Comparison of ENCODE assay signal across 20 cellular contexts in genomic region chr12:52517888-52518287, GRCh38. TPM values are rescaled to one million over a fixed set of nuclear protein-coding genes. Genes with fewer than 3 reads are reported as not detected.
A peak's percentile ranks its signal among the peaks of the same experiment; 100 is the strongest.
DNase-seq lines count a peak whose midpoint lies in the region; ATAC-seq, FAIRE-seq and TF ChIP-seq lines count a peak whose summit lies in the region.
"Had no signal": no experiment of that assay in that cellular context is flagged by ENCODE, and none has a peak within 500 bp of the region (broad histone marks: within the 10 kb centered on the region; RNA-seq: fewer than 3 reads in every experiment).

No MANE protein-coding gene starts in this region.

- no peak for ATAC-seq in HG03039 (IDR thresholded peaks at IDR 0.05; ENCODE audit: unreplicated experiment)
- ATAC-seq: HepG2 had no signal

- H3K36me3 ChIP-seq in bronchial epithelial cell (ENCODE audit: control insufficient read depth, insufficient read depth, low read length) (peaks cover 26% of the 10 kb centered on the region), keratinocyte (ENCODE audit: control insufficient read depth in 2 of 2, extremely low read depth in 1 of 2, insufficient read depth in 2 of 2, low read length in 2 of 2) (peaks cover 22 to 45% of the 10 kb centered on the region in 2 experiments), testis (ENCODE audit: low read depth, missing control alignments) (no peaks in the 10 kb centered on the region)
- H3K36me3 ChIP-seq: BLaER1 treated with 17β-estradiol and CSF1 and Interleukin-3, amounts not matched to agents 10 nM and 100 nM; MG63 had no signal

- 95 to 99% methylated on average over 5 of the region's 5 CpGs for WGBS in testis, 2 donors

- intact Hi-C loops in testis (cut with DNase I; ENCODE audit: low total_unique reads): no loop called here

- H3K4me2 ChIP-seq in keratinocyte (ENCODE audit: control insufficient read depth, extremely low read depth, insufficient read depth, low read depth, low read length): peak overlapping the region; percentile 96
- H3K4me2 ChIP-seq: BLaER1 treated with 17β-estradiol and CSF1 and Interleukin-3, amounts not matched to agents 10 nM and 100 nM; KMS-11 had no signal

- H3K9me3 ChIP-seq in keratinocyte (ENCODE audit: control insufficient read depth, low read depth, low read length) (no peaks in the 10 kb centered on the region), testis (no peaks in the 10 kb centered on the region)
- H3K9me3 ChIP-seq: BLaER1 treated with 17β-estradiol and CSF1 and Interleukin-3, amounts not matched to agents 10 nM and 100 nM; MG63 had no signal

- H3K9ac ChIP-seq in keratinocyte (ENCODE audit: control insufficient read depth, extremely low read depth, insufficient read depth, low read length): peak overlapping the region; percentile 92
- H3K9ac ChIP-seq: BLaER1 treated with 17β-estradiol and CSF1 and Interleukin-3, amounts not matched to agents 10 nM and 100 nM; KMS-11 had no signal

- H4K20me1 ChIP-seq in keratinocyte (ENCODE audit: control insufficient read depth, extremely low read depth, insufficient read depth, low read length): peaks cover 45% of the 10 kb centered on the region
- H4K20me1 ChIP-seq: BLaER1 treated with 17β-estradiol and CSF1 and Interleukin-3, amounts not matched to agents 10 nM and 100 nM had no signal

- peak overlapping the region; percentile 100 for H3K27ac ChIP-seq in RWPE1
- H3K27ac ChIP-seq in keratinocyte (ENCODE audit: control insufficient read depth, insufficient read depth, low read length): peak overlapping the region; percentile 98
- peak overlapping the region in 17 of 21 experiments; percentile 15 to 89 (median 76) for H3K27ac ChIP-seq in skin epidermis
- no peak overlapping the region for H3K27ac ChIP-seq in testis
- H3K27ac ChIP-seq: BLaER1 treated with 17β-estradiol and CSF1 and Interleukin-3, amounts not matched to agents 10 nM and 100 nM; KMS-11 had no signal

- H3K27me3 ChIP-seq in bronchial epithelial cell (ENCODE audit: control insufficient read depth, insufficient read depth, low read length): no peaks in the 10 kb centered on the region
- no peaks in the 10 kb centered on the region for H3K27me3 ChIP-seq in keratinocyte (ENCODE audit: control insufficient read depth, extremely low read depth, insufficient read depth, low read length)
- H3K27me3 ChIP-seq in testis: no peaks in the 10 kb centered on the region
- H3K27me3 ChIP-seq: BLaER1 treated with 17β-estradiol and CSF1 and Interleukin-3, amounts not matched to agents 10 nM and 100 nM; MG63 had no signal

- peaks cover 47% of the 10 kb centered on the region for H3K4me1 ChIP-seq in keratinocyte (ENCODE audit: control insufficient read depth, extremely low read depth, insufficient read depth, low read length)
- H3K4me1 ChIP-seq in testis: no peaks in the 10 kb centered on the region

- H3K9me1 ChIP-seq in keratinocyte (ENCODE audit: control insufficient read depth, extremely low read depth, insufficient read depth, low read length): no peaks in the 10 kb centered on the region

- DNase-seq in RWPE1 (ENCODE audit: low spot score) (no peak), bronchial epithelial cell (ENCODE audit: low read depth) (peak; percentile 63), keratinocyte (ENCODE audit: low read depth, low spot score) (peak; percentile 59), NCI-H187 (lab: John Stamatoyannopoulos, UW) (no peak), testis (no peak)
- DNase-seq: DMS 273 treated with DMSO at 0.1 percent for 48 hours, GOT3, HFFc6, MG63, NCI-H1092 treated with DMSO at 0.1 percent for 48 hours, NCI-H1930, NCI-H2171, NCI-H774, SHP77 had no signal

- POLR2A ChIA-PET in RWPE1 (lab: Yijun Ruan, JAX; ENCODE audit: low non-redundant PET): no interaction called here

- TF ChIP-seq CTCF in RWPE1 (conservative IDR thresholded peaks at IDR 0.05; ENCODE audit: low read depth): no peak
- no peak for TF ChIP-seq CTCF in bronchial epithelial cell (IDR thresholded peaks at IDR 0.05; ENCODE audit: insufficient read depth, low read length, severe bottlenecking)
- TF ChIP-seq CTCF in keratinocyte (optimal IDR thresholded peaks at IDR 0.05 in 1 of 3, IDR thresholded peaks at IDR 0.05 in 1 of 3, conservative IDR thresholded peaks at IDR 0.05 in 1 of 3; ENCODE audit: extremely low read depth in 1 of 3, insufficient read depth in 2 of 3, low read length in 3 of 3): no peak
- TF ChIP-seq CTCF in testis (IDR thresholded peaks at IDR 0.05): no peak

- no peak for TF ChIP-seq POLR2A in testis (IDR thresholded peaks at IDR 0.05)

- no peak overlapping the region for H2AFZ ChIP-seq in keratinocyte (ENCODE audit: control insufficient read depth, low read length)

- dilution Hi-C loops in keratinocyte (cut with MboI; ENCODE audit: extremely low pct_ligation_motif_present, low sequenced_read_pairs): no loop called here

- CTCF ChIA-PET in RWPE1 (lab: Yijun Ruan, JAX): interaction anchor here (5.3 kb wide), 1 partner anchor 362 kb away, joined by 38 read pairs; no protein-coding TSS in a partner anchor

- FAIRE-seq in bronchial epithelial cell (lab: Jason Lieb, UNC) (peak; percentile 43), keratinocyte (lab: Jason Lieb, UNC) (peak; percentile 77)
- FAIRE-seq: HepG2 had no signal

- H3K4me3 ChIP-seq in bronchial epithelial cell (ENCODE audit: low read depth, low read length): peak overlapping the region; percentile 56
- H3K4me3 ChIP-seq in keratinocyte (ENCODE audit: control insufficient read depth in 2 of 3, extremely low read depth in 1 of 3, insufficient read depth in 2 of 3, low read depth in 1 of 3, low read length in 3 of 3): peak overlapping the region; percentile 49 to 96 (median 87)
- H3K4me3 ChIP-seq in skin epidermis: peak overlapping the region; percentile 29 to 49 (median 36)
- H3K4me3 ChIP-seq in testis: no peak overlapping the region
- H3K4me3 ChIP-seq: BLaER1 treated with 17β-estradiol and CSF1 and Interleukin-3, amounts not matched to agents 10 nM and 100 nM; MG63 had no signal

- H3K79me2 ChIP-seq in keratinocyte (ENCODE audit: control insufficient read depth, insufficient read depth, low read length): peaks cover 22% of the 10 kb centered on the region

RNA-seq across cellular contexts. Expression of gene KRT5, which starts 2.3 kb away (rescaled TPM):
- total RNA-seq in bronchial epithelial cell (6,770 and 10,597 TPM in 2 replicates), testis (1 to 10 TPM in 1 of 2 donors, under 1 TPM in 1; 0.39 to 1.1 TPM)
- polyA plus RNA-seq in keratinocyte (14,274 to 15,814 TPM (median 15,322 TPM) in 3 replicates), testis (ENCODE audit: insufficient read depth, low read depth, low replicate concordance) (2.6 TPM)
- polyA plus RNA-seq in keratinocyte (2011; ENCODE audit: low read depth): 65,106 TPM
- polyA plus RNA-seq in keratinocyte (2011; cell fraction: cytosol; rRNA removed): 14,617 and 16,515 TPM in 2 replicates
- polyA plus RNA-seq in keratinocyte (2011; cell fraction: nucleus; rRNA removed): 13,124 and 13,753 TPM in 2 replicates
- 14,417 and 19,307 TPM in 2 replicates for polyA plus RNA-seq in keratinocyte (2012; ENCODE audit: low replicate concordance)
- polyA minus RNA-seq in keratinocyte: 14,077 to 29,017 TPM (median 19,306 TPM) in 3 replicates
- polyA minus RNA-seq in keratinocyte (2011; cell fraction: cytosol; rRNA and poly(A)+ RNA removed): 38,935 TPM
- 7,770 and 7,938 TPM in 2 replicates for polyA minus RNA-seq in keratinocyte (2011; cell fraction: nucleus; rRNA and poly(A)+ RNA removed)
- total RNA-seq: HepG2, HFFc6, NCI-H460 had no signal

RNA-seq across cellular contexts. Expression of gene KRT6A, which starts 24.8 kb away (rescaled TPM):
- total RNA-seq in bronchial epithelial cell (13,929 and 17,192 TPM in 2 replicates), testis (under 1 TPM; 0.19 to 0.63 TPM)
- polyA plus RNA-seq in keratinocyte (10,395 to 23,012 TPM (median 12,338 TPM) in 3 replicates), testis (ENCODE audit: insufficient read depth, low read depth, low replicate concordance) (1.5 TPM)
- polyA plus RNA-seq in keratinocyte (2011; ENCODE audit: low read depth): 36,695 TPM
- 11,622 and 15,916 TPM in 2 replicates for polyA plus RNA-seq in keratinocyte (2011; cell fraction: cytosol; rRNA removed)
- 13,095 and 13,115 TPM in 2 replicates for polyA plus RNA-seq in keratinocyte (2011; cell fraction: nucleus; rRNA removed)
- 9,877 and 13,559 TPM in 2 replicates for polyA plus RNA-seq in keratinocyte (2012; ENCODE audit: low replicate concordance)
- polyA minus RNA-seq in keratinocyte: 12,898 to 17,765 TPM (median 16,942 TPM) in 3 replicates
- 17,686 TPM for polyA minus RNA-seq in keratinocyte (2011; cell fraction: cytosol; rRNA and poly(A)+ RNA removed)
- 6,738 and 7,678 TPM in 2 replicates for polyA minus RNA-seq in keratinocyte (2011; cell fraction: nucleus; rRNA and poly(A)+ RNA removed)
- total RNA-seq: HepG2, HFFc6, NCI-H460 had no signal

RNA-seq across cellular contexts. Expression of gene KRT71, which starts 35.1 kb away (rescaled TPM):
- total RNA-seq in bronchial epithelial cell (not detected in 2 replicates), testis (under 1 TPM in 1 of 2 donors, not detected in 1; 0.12 TPM)
- polyA plus RNA-seq in keratinocyte (not detected in 3 replicates), testis (ENCODE audit: insufficient read depth, low read depth, low replicate concordance) (not detected)
- not detected for polyA plus RNA-seq in keratinocyte (2011; ENCODE audit: low read depth)
- not detected in 2 replicates for polyA plus RNA-seq in keratinocyte (2011; cell fraction: cytosol; rRNA removed)
- not detected in 2 replicates for polyA plus RNA-seq in keratinocyte (2011; cell fraction: nucleus; rRNA removed)
- polyA plus RNA-seq in keratinocyte (2012; ENCODE audit: low replicate concordance): not detected in 2 replicates
- not detected in 3 replicates for polyA minus RNA-seq in keratinocyte
- polyA minus RNA-seq in keratinocyte (2011; cell fraction: cytosol; rRNA and poly(A)+ RNA removed): not detected
- not detected in 2 replicates for polyA minus RNA-seq in keratinocyte (2011; cell fraction: nucleus; rRNA and poly(A)+ RNA removed)
- total RNA-seq: HepG2, HFFc6, NCI-H460 had no signal
- polyA plus RNA-seq: HepG2 had no signal

RNA-seq across cellular contexts. Expression of gene KRT6C, which starts 44.3 kb away (rescaled TPM):
- total RNA-seq in bronchial epithelial cell: 16.8 and 138 TPM in 2 replicates
- polyA plus RNA-seq in keratinocyte: 203 to 1,358 TPM (median 357 TPM) in 3 replicates
- polyA plus RNA-seq in keratinocyte (2011; ENCODE audit: low read depth): 180 TPM
- 276 and 391 TPM in 2 replicates for polyA plus RNA-seq in keratinocyte (2011; cell fraction: cytosol; rRNA removed)
- 374 and 380 TPM in 2 replicates for polyA plus RNA-seq in keratinocyte (2011; cell fraction: nucleus; rRNA removed)
- 210 and 280 TPM in 2 replicates for polyA plus RNA-seq in keratinocyte (2012; ENCODE audit: low replicate concordance)
- 453 to 1,813 TPM (median 710 TPM) in 3 replicates for polyA minus RNA-seq in keratinocyte
- polyA minus RNA-seq in keratinocyte (2011; cell fraction: cytosol; rRNA and poly(A)+ RNA removed): 562 TPM
- polyA minus RNA-seq in keratinocyte (2011; cell fraction: nucleus; rRNA and poly(A)+ RNA removed): 354 and 380 TPM in 2 replicates
- under 1 TPM in 1 of 2 donors, not detected in 1; 0.16 TPM for total RNA-seq in testis
- not detected for polyA plus RNA-seq in testis (ENCODE audit: insufficient read depth, low read depth, low replicate concordance)
- total RNA-seq: HepG2, HFFc6, NCI-H460 had no signal

RNA-seq across cellular contexts. Expression of gene KRT74, which starts 55.8 kb away (rescaled TPM):
- total RNA-seq in bronchial epithelial cell (0.13 TPM in 1 of 2 replicates, not detected in the other), testis (1 to 10 TPM in 1 of 2 donors, under 1 TPM in 1; 0.87 to 3.9 TPM)
- polyA plus RNA-seq in keratinocyte (0.10 to 0.36 TPM (median 0.17 TPM) in 3 replicates), testis (ENCODE audit: insufficient read depth, low read depth, low replicate concordance) (2.2 TPM)
- polyA plus RNA-seq in keratinocyte (2011; ENCODE audit: low read depth): not detected
- polyA plus RNA-seq in keratinocyte (2011; cell fraction: cytosol; rRNA removed): 0.07 and 0.12 TPM in 2 replicates
- polyA plus RNA-seq in keratinocyte (2011; cell fraction: nucleus; rRNA removed): 0.98 and 1.1 TPM in 2 replicates
- polyA plus RNA-seq in keratinocyte (2012; ENCODE audit: low replicate concordance): 0.07 and 0.24 TPM in 2 replicates
- polyA minus RNA-seq in keratinocyte: 0.19 TPM in 1 of 3 replicates, not detected in the others
- polyA minus RNA-seq in keratinocyte (2011; cell fraction: cytosol; rRNA and poly(A)+ RNA removed): not detected
- 0.23 TPM in 1 of 2 replicates, not detected in the other for polyA minus RNA-seq in keratinocyte (2011; cell fraction: nucleus; rRNA and poly(A)+ RNA removed)
- total RNA-seq: HepG2, HFFc6, NCI-H460 had no signal
- polyA plus RNA-seq: HepG2 had no signal

Comparison
In these comparisons a context has a peak if more than half of its experiments do, and no peak if none do; other contexts are left out.
1. DNase-seq: peak in bronchial epithelial cell (single experiment) and keratinocyte (single experiment); none in RWPE1 (single experiment), NCI-H187 (0 of 2) and testis (single experiment).
2. H3K27ac ChIP-seq: peak in RWPE1 (single experiment), keratinocyte (single experiment) and skin epidermis (17 of 21); none in testis (0 of 2).
3. H3K4me3 ChIP-seq: peak in bronchial epithelial cell (single experiment), keratinocyte (3 of 3) and skin epidermis (7 of 7); none in testis (0 of 2).
4. RNA of gene KRT5, which starts 2.3 kb away (total RNA-seq): 6,770 to 10,597 TPM in bronchial epithelial cell; 0.39 to 1.1 TPM in testis; every median in the first group is over 1,000 times any median in the second.
5. RNA of gene KRT6A, which starts 24.8 kb away (total RNA-seq): 13,929 to 17,192 TPM in bronchial epithelial cell; 0.19 to 0.63 TPM in testis; every median in the first group is over 1,000 times any median in the second.